Comparison of ENCODE assay signal across 12 cellular contexts in genomic region chr1:229844675-229845074, GRCh38.
DNase-seq lines count a peak whose midpoint lies in the region; ATAC-seq, FAIRE-seq and TF ChIP-seq lines count a peak whose summit lies in the region.
"Had no signal": no experiment of that assay in that cellular context is flagged by ENCODE, and none has a peak within 500 bp of the region (broad histone marks: within the 10 kb centered on the region; RNA-seq: fewer than 3 reads in every experiment).

No MANE protein-coding gene starts in this region.

- no peak for TF ChIP-seq CTCF in GM23338 (conservative IDR thresholded peaks at IDR 0.05; ENCODE audit: low read depth in 2 of 2)
- no peak for TF ChIP-seq CTCF in esophagus squamous epithelium (IDR thresholded peaks at IDR 0.05)
- no peak for TF ChIP-seq CTCF in WTC11 (IDR thresholded peaks at IDR 0.05)

- POLR2A ChIA-PET in naive thymus-derived CD8-positive, alpha-beta T cell (lab: Charles Lee) = no interaction called here
- POLR2A ChIA-PET in WTC11 (lab: Charles Lee) = no interaction called here

- H3K36me3 Mint-ChIP-seq in GM23338 (ENCODE audit: low read depth) (no peaks in the 10 kb centered on the region), WTC11 (no peaks in the 10 kb centered on the region)
- no peaks in the 10 kb centered on the region for H3K36me3 Mint-ChIP-seq in naive thymus-derived CD8-positive, alpha-beta T cell
- H3K36me3 Mint-ChIP-seq: memory B cell had no signal

- no peaks in the 10 kb centered on the region for H3K36me3 ChIP-seq in GM23338 (ENCODE audit: insufficient read depth)
- H3K36me3 ChIP-seq in esophagus squamous epithelium = no peaks in the 10 kb centered on the region
- H3K36me3 ChIP-seq in small intestine (ENCODE audit: control insufficient read depth in 2 of 2, insufficient read depth in 2 of 2, low read length in 2 of 2) = no peaks in the 10 kb centered on the region

- no peaks in the 10 kb centered on the region for H4K20me1 ChIP-seq in GM23338 (replicated peaks; ENCODE audit: insufficient read depth)

- intact Hi-C loops in esophagus squamous epithelium (cut with DNase I) = no loop called here

- no peaks in the 10 kb centered on the region for H3K27me3 Mint-ChIP-seq in GM23338 (ENCODE audit: insufficient read depth, low read depth, poor library complexity)
- peaks cover 0 to 10% (median 2%) of the 10 kb centered on the region in 5 donors for H3K27me3 Mint-ChIP-seq in naive thymus-derived CD8-positive, alpha-beta T cell
- no peaks in the 10 kb centered on the region for H3K27me3 Mint-ChIP-seq in WTC11 (ENCODE audit: low read depth)
- H3K27me3 Mint-ChIP-seq: memory B cell had no signal

- DNase-seq in GM23338 (ENCODE audit: low spot score) (no peak), NCI-H510A (lab: John Stamatoyannopoulos, UW) (peak; percentile 85), esophagus squamous epithelium (lab: John Stamatoyannopoulos, UW) (no peak), small intestine (peak; percentile 48), WTC11 (ENCODE audit: low spot score) (no peak)
- no peak for DNase-seq in naive thymus-derived CD8-positive, alpha-beta T cell
- DNase-seq: NCI-H1048 had no signal

- WGBS in esophagus squamous epithelium, 2 donors = 13 to 28% methylated on average over 5 to 6 of the region's 6 CpGs
- 10 to 36% (median 22%) methylated on average over 6 of the region's 6 CpGs for WGBS in small intestine, 3 donors

- H3K27me3 ChIP-seq in GM23338 (ENCODE audit: insufficient read depth) (no peaks in the 10 kb centered on the region), esophagus squamous epithelium (peaks cover 0 to under 1% (median 0%) of the 10 kb centered on the region in 4 donors), small intestine (ENCODE audit: control insufficient read depth in 2 of 2, insufficient read depth in 2 of 2, low read length in 2 of 2) (no peaks in the 10 kb centered on the region)

- H3K27ac ChIP-seq in GM23338 (ENCODE audit: low read depth) (no peak overlapping the region), esophagus squamous epithelium (peak overlapping the region; percentile 13 to 73 (median 30)), small intestine (ENCODE audit: low read depth in 1 of 2, low read length in 1 of 2) (peak overlapping the region in 1 of 2 donors; percentile 35)
- H3K27ac ChIP-seq: parathyroid adenoma had no signal

- H3K4me1 ChIP-seq in GM23338 (ENCODE audit: insufficient read depth) (no peaks in the 10 kb centered on the region), esophagus squamous epithelium (peaks cover 8 to 53% (median 9%) of the 10 kb centered on the region in 3 donors), small intestine (ENCODE audit: control insufficient read depth in 2 of 2, insufficient read depth in 1 of 2, low read depth in 1 of 2, low read length in 1 of 2) (no peaks in the 10 kb centered on the region)
- H3K4me1 ChIP-seq: parathyroid adenoma had no signal

- no peaks in the 10 kb centered on the region for H3K9me3 Mint-ChIP-seq in GM23338
- H3K9me3 Mint-ChIP-seq in naive thymus-derived CD8-positive, alpha-beta T cell = no peaks in the 10 kb centered on the region
- no peaks in the 10 kb centered on the region for H3K9me3 Mint-ChIP-seq in WTC11
- H3K9me3 Mint-ChIP-seq: memory B cell had no signal

- CTCF ChIA-PET in WTC11 (lab: Charles Lee) = no interaction called here

- no peaks in the 10 kb centered on the region for H3K4me1 Mint-ChIP-seq in GM23338
- peaks cover 0 to 6% (median 5%) of the 10 kb centered on the region in 4 donors for H3K4me1 Mint-ChIP-seq in naive thymus-derived CD8-positive, alpha-beta T cell
- no peaks in the 10 kb centered on the region for H3K4me1 Mint-ChIP-seq in WTC11

- TF ChIP-seq POLR2A in esophagus squamous epithelium (IDR thresholded peaks at IDR 0.05) = no peak

- H3K9me2 ChIP-seq in GM23338 (ENCODE audit: insufficient read depth) = no peaks in the 10 kb centered on the region

- no peaks in the 10 kb centered on the region for H3F3A ChIP-seq in GM23338 (replicated peaks; ENCODE audit: low read depth)

- H3K4me3 Mint-ChIP-seq in GM23338 (no peak overlapping the region), WTC11 (no peak overlapping the region)
- H3K4me3 Mint-ChIP-seq in naive thymus-derived CD8-positive, alpha-beta T cell = no peak overlapping the region
- H3K4me3 Mint-ChIP-seq: memory B cell had no signal

- no peak overlapping the region for H3K4me3 ChIP-seq in GM23338
- no peak overlapping the region for H3K4me3 ChIP-seq in esophagus squamous epithelium
- no peak overlapping the region for H3K4me3 ChIP-seq in small intestine (ENCODE audit: low read depth in 1 of 2, low read length in 2 of 2)
- H3K4me3 ChIP-seq: dorsolateral prefrontal cortex had no signal

- H3K27ac Mint-ChIP-seq in GM23338 (no peak overlapping the region), WTC11 (no peak overlapping the region)
- no peak overlapping the region for H3K27ac Mint-ChIP-seq in naive thymus-derived CD8-positive, alpha-beta T cell
- H3K27ac Mint-ChIP-seq: memory B cell had no signal

- H3K4me2 ChIP-seq in GM23338 = no peak overlapping the region

- peak overlapping the region; percentile 81; the same call in 1 of the 2 replicates for H2AFZ ChIP-seq in GM23338
- H2AFZ ChIP-seq: parathyroid adenoma had no signal

- no peak for ATAC-seq in GM23338
- ATAC-seq in HG03108 (IDR thresholded peaks at IDR 0.05; ENCODE audit: unreplicated experiment) = no peak
- no peak for ATAC-seq in naive thymus-derived CD8-positive, alpha-beta T cell
- ATAC-seq in WTC11 = no peak
- no peak for ATAC-seq in GM19324 (IDR thresholded peaks at IDR 0.05; ENCODE audit: low FRiP score, unreplicated experiment)

- no peak for FAIRE-seq in small intestine (lab: Jason Lieb, UNC)

- H3K79me2 ChIP-seq in GM23338 (replicated peaks; ENCODE audit: insufficient read depth) = no peaks in the 10 kb centered on the region
- H3K79me2 ChIP-seq: parathyroid adenoma had no signal

- H3K9me3 ChIP-seq in esophagus squamous epithelium = no peaks in the 10 kb centered on the region
- no peaks in the 10 kb centered on the region for H3K9me3 ChIP-seq in small intestine (ENCODE audit: control insufficient read depth, low read depth)

TF ChIP-seq in GM23338, 12 proteins besides CTCF, POLR2A, EP300 and RAD21 (continues in another document):
- TF ChIP-seq ZNF114 (CRISPR knock-in tag; IDR thresholded peaks at IDR 0.05) (no peak), STAT1 (IDR thresholded peaks at IDR 0.05; ENCODE audit: unreplicated experiment) (no peak), CREB1 (CRISPR knock-in tag; IDR thresholded peaks at IDR 0.05; ENCODE audit: low read depth) (no peak), ETS1 (IDR thresholded peaks at IDR 0.05) (no peak)

TF ChIP-seq in WTC11, 78 proteins besides CTCF, POLR2A, EP300 and RAD21 (continues in another document):
- TF ChIP-seq ARID4B (CRISPR knock-in tag; IDR thresholded peaks at IDR 0.05; ENCODE audit: borderline replicate concordance) (no peak), AR (CRISPR knock-in tag; IDR thresholded peaks at IDR 0.05) (no peak)

Comparison
In these comparisons a context has a peak if more than half of its experiments do, and no peak if none do; other contexts are left out.
1. DNase-seq: peak in NCI-H510A (single experiment) and small intestine (single experiment); none in GM23338 (single experiment), esophagus squamous epithelium (single experiment), naive thymus-derived CD8-positive, alpha-beta T cell (0 of 10) and WTC11 (single experiment).